26 cellular contexts compared by ENCODE assay signal in the genomic region with DNA sequence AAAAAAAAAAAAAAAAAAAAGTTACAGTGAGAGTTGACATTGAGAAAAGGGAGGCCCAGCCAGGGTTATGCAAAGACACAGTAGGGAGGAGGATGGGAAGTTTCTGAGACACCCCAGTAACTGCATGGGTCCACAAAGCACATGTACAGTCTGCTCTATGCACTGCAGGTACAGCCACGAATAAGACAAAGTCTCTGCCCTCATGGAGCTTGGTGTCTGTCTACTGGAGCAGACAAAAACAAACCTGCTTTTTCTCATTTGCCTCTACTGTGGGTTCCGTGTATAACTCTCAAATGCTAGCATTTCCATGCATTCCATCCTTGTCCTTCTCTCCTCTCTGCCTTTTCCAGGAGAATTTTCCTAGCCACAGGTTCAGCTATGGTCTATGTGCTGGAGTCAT.
DNase-seq lines count a peak whose midpoint lies in the region; ATAC-seq, FAIRE-seq and TF ChIP-seq lines count a peak whose summit lies in the region.
"Had no signal": no experiment of that assay in that cellular context is flagged by ENCODE, and none has a peak within 500 bp of the region (broad histone marks: within the 10 kb centered on the region; RNA-seq: fewer than 3 reads in every experiment).

No MANE protein-coding gene starts in this region.

- H3K4me1 ChIP-seq in BLaER1 treated with 17β-estradiol and CSF1 and Interleukin-3, amounts not matched to agents 10 nM and 100 nM = peaks cover 0 to 34% (median 21%) of the 10 kb centered on the region in 10 experiments; a peak in 12 of 20 replicates
- H3K4me1 ChIP-seq in H1 (replicated peaks in 1 of 4; ENCODE audit: control insufficient read depth in 3 of 4, insufficient read depth in 4 of 4, low read length in 3 of 4) (peaks cover 0 to 2% (median 0%) of the 10 kb centered on the region in 4 experiments; a peak in 4 of 7 replicates), tibial artery (no peaks in the 10 kb centered on the region)
- H3K4me1 ChIP-seq: A549 had no signal

- no peak overlapping the region for H2BK120ac ChIP-seq in H1 (replicated peaks; ENCODE audit: low read depth, low read length)

- H3K27ac ChIP-seq in BLaER1 treated with 17β-estradiol and CSF1 and Interleukin-3, amounts not matched to agents 10 nM and 100 nM = no peak overlapping the region
- H3K27ac ChIP-seq in H1 (ENCODE audit: low read depth, low read length) (no peak overlapping the region), tibial artery (no peak overlapping the region)
- H3K27ac ChIP-seq: A549 had no signal

- H3K23me2 ChIP-seq in H1 (ENCODE audit: low read depth, low read length) = no peaks in the 10 kb centered on the region

- H3K4me3 Mint-ChIP-seq in stimulated activated effector memory CD8-positive, alpha-beta T cell treated with anti-CD3 and anti-CD28 coated beads, Interleukin-12 subunit alpha, Interleukin-12 subunit beta, amount 100 ng/mL, for 72 hours = no peak overlapping the region
- no peak overlapping the region for H3K4me3 Mint-ChIP-seq in Calu3 (ENCODE audit: low read depth, unreplicated experiment)
- H3K4me3 Mint-ChIP-seq: B cell; CD14-positive monocyte; CD4-positive, CD25-positive, alpha-beta regulatory T cell; CD8-positive, alpha-beta memory T cell had no signal

- H4K91ac ChIP-seq in H1 (replicated peaks; ENCODE audit: insufficient read length, low read length) = no peak overlapping the region

- peaks cover 13% of the 10 kb centered on the region for H3K4me1 Mint-ChIP-seq in stimulated activated effector memory CD8-positive, alpha-beta T cell treated with anti-CD3 and anti-CD28 coated beads, Interleukin-12 subunit alpha, Interleukin-12 subunit beta, amount 100 ng/mL, for 72 hours
- H3K4me1 Mint-ChIP-seq in Calu3 (ENCODE audit: low read depth, unreplicated experiment) = no peaks in the 10 kb centered on the region
- H3K4me1 Mint-ChIP-seq: CD14-positive monocyte had no signal

- no peak for ATAC-seq in stimulated activated effector memory CD8-positive, alpha-beta T cell treated with anti-CD3 and anti-CD28 coated beads, Interleukin-12 subunit alpha, Interleukin-12 subunit beta, amount 100 ng/mL, for 72 hours
- ATAC-seq: A549, GM12878 had no signal

- H4K8ac ChIP-seq in H1 (ENCODE audit: extremely low read depth, insufficient read depth, low read length) = no peak overlapping the region

- no peak overlapping the region for H3K4ac ChIP-seq in H1 (replicated peaks; ENCODE audit: insufficient read length, low read depth, low read length)

- peaks cover 3% of the 10 kb centered on the region for H3K9me3 Mint-ChIP-seq in stimulated activated effector memory CD8-positive, alpha-beta T cell treated with anti-CD3 and anti-CD28 coated beads, Interleukin-12 subunit alpha, Interleukin-12 subunit beta, amount 100 ng/mL, for 72 hours
- H3K9me3 Mint-ChIP-seq in Calu3 (ENCODE audit: low read depth, unreplicated experiment) = peaks cover 5% of the 10 kb centered on the region
- H3K9me3 Mint-ChIP-seq: CD8-positive, alpha-beta memory T cell had no signal

- TF ChIP-seq POLR2A in GM12891 (IDR thresholded peaks at IDR 0.05; ENCODE audit: low read depth, low read length) = no peak
- no peak; a peak in 1 of 3 replicates for TF ChIP-seq POLR2A in H1 (IDR thresholded peaks at IDR 0.05; ENCODE audit: control extremely low read depth in 1 of 2, low read depth in 2 of 2, low read length in 2 of 2)

- H2BK12ac ChIP-seq in H1 (ENCODE audit: low read depth, low read length) = no peak overlapping the region

- no TSS peak for BruUV-seq in Calu3 (replicated peaks; lab: Mats Ljungman, UMichigan)

- no peak overlapping the region for H3K9ac ChIP-seq in BLaER1 treated with 17β-estradiol and CSF1 and Interleukin-3, amounts not matched to agents 10 nM and 100 nM
- H3K9ac ChIP-seq in H1 (replicated peaks in 1 of 4; ENCODE audit: extremely low read depth in 1 of 4, low read depth in 3 of 4, low read length in 3 of 4) = no peak overlapping the region

- H3K14ac ChIP-seq in H1 (ENCODE audit: insufficient read length) = no peak overlapping the region

- intact Hi-C loops in Calu3 (cut with micrococcal nuclease; ENCODE audit: unreplicated experiment) (no loop called here), tibial artery (cut with DNase I; ENCODE audit: low total_unique reads) (no loop called here)

- CTCF ChIA-PET in H1 (lab: Charles Lee; ENCODE audit: partially characterized antibody) (no interaction called here), Calu3 (lab: Charles Lee) (no interaction called here)

- FAIRE-seq in GM12891 (lab: Jason Lieb, UNC) (no peak), H1 (lab: Jason Lieb, UNC) (no peak)
- FAIRE-seq: A549, D721Med, GM12878, GM19239 had no signal

- no peak overlapping the region for H2BK5ac ChIP-seq in H1 (ENCODE audit: low read depth, low read length)

- no peak overlapping the region for H3K56ac ChIP-seq in H1 (replicated peaks; ENCODE audit: insufficient read length, low read depth, low read length)

- H3K79me2 ChIP-seq in H1 (ENCODE audit: control insufficient read depth in 1 of 2, insufficient read depth in 2 of 2, low read length in 2 of 2) = no peaks in the 10 kb centered on the region

- H3K27me3 Mint-ChIP-seq in Calu3 (ENCODE audit: unreplicated experiment) = no peaks in the 10 kb centered on the region
- H3K27me3 Mint-ChIP-seq: B cell; CD4-positive, alpha-beta memory T cell; CD8-positive, alpha-beta memory T cell had no signal

- no peak overlapping the region for H4K5ac ChIP-seq in H1 (ENCODE audit: insufficient read length, low read depth, low read length)

- H3K27ac Mint-ChIP-seq in stimulated activated effector memory CD8-positive, alpha-beta T cell treated with anti-CD3 and anti-CD28 coated beads, Interleukin-12 subunit alpha, Interleukin-12 subunit beta, amount 100 ng/mL, for 72 hours = peak overlapping the region; percentile 7
- no peak overlapping the region for H3K27ac Mint-ChIP-seq in Calu3 (ENCODE audit: unreplicated experiment)
- H3K27ac Mint-ChIP-seq: B cell; CD4-positive, alpha-beta memory T cell; CD4-positive, CD25-positive, alpha-beta regulatory T cell had no signal

- no peak overlapping the region for H3K4me3 ChIP-seq in BLaER1 treated with 17β-estradiol and CSF1 and Interleukin-3, amounts not matched to agents 10 nM and 100 nM
- H3K4me3 ChIP-seq in H1 (ENCODE audit: extremely low read depth in 1 of 4, insufficient read depth in 2 of 4, low read depth in 3 of 4, low read length in 4 of 4) = no peak overlapping the region
- no peak overlapping the region for H3K4me3 ChIP-seq in tibial artery
- H3K4me3 ChIP-seq: A549, GM12878 had no signal

- H3K4me2 ChIP-seq in BLaER1 treated with 17β-estradiol and CSF1 and Interleukin-3, amounts not matched to agents 10 nM and 100 nM = peak overlapping the region in 6 of 11 experiments; percentile 31 to 76 (median 57); a peak in 6 of 22 replicates
- H3K4me2 ChIP-seq in H1 (ENCODE audit: insufficient read depth in 1 of 2, low read depth in 2 of 2, low read length in 2 of 2) = no peak overlapping the region
- H3K4me2 ChIP-seq: A549 had no signal

- no peak for DNase-seq in GM12891 (ENCODE audit: insufficient read length, low spot score)
- DNase-seq in H1 (ENCODE audit: low read depth in 1 of 2, low spot score in 2 of 2) = no peak
- no peak for DNase-seq in stimulated activated effector memory CD8-positive, alpha-beta T cell treated with anti-CD3 and anti-CD28 coated beads, Interleukin-12 subunit alpha, Interleukin-12 subunit beta, amount 100 ng/mL, for 72 hours (ENCODE audit: low spot score in 2 of 2)
- DNase-seq in Calu3 = no peak
- no peak for DNase-seq in DMS 273 treated with DMSO at 0.1 percent for 48 hours (lab: John Stamatoyannopoulos, UW)
- no peak for DNase-seq in tibial artery
- DNase-seq: 8988T; AML-193; C1 segment of cervical spinal cord; CD4-positive, alpha-beta memory T cell; CD4-positive, CD25-positive, alpha-beta regulatory T cell; CD8-positive, alpha-beta memory T cell; COR-L47; DMS153; DMS53; DMS79; DND-41; EL; GDM1 had no signal

- peaks cover 23 to 54% (median 44%) of the 10 kb centered on the region in 11 experiments for H3K9me3 ChIP-seq in BLaER1 treated with 17β-estradiol and CSF1 and Interleukin-3, amounts not matched to agents 10 nM and 100 nM (replicated peaks in 1 of 11)
- H3K9me3 ChIP-seq in H1 (ENCODE audit: insufficient read depth in 2 of 2, low read depth in 1 of 2, low read length in 1 of 2) (no peaks in the 10 kb centered on the region; a peak in 1 of 4 replicates), tibial artery (peaks cover 0 to 4% (median 0%) of the 10 kb centered on the region in 3 donors)
- H3K9me3 ChIP-seq: A549 had no signal

- no peaks in the 10 kb centered on the region for H3K79me1 ChIP-seq in H1 (ENCODE audit: low read depth, low read length)

- H2BK15ac ChIP-seq in H1 (ENCODE audit: low read length) = no peak overlapping the region

- H2AFZ ChIP-seq in H1 (ENCODE audit: low read length) = no peak overlapping the region

- 86% methylated on average over 2 of the region's 2 CpGs; no CpG with 5 or more reads in 1 of the 2 experiments for WGBS in H1 (ENCODE audit: extremely low coverage in 1 of 2, insufficient coverage in 1 of 2, insufficient read length in 1 of 2, insufficient replicate concordance in 2 of 2, low coverage in 1 of 2, low lambda C conversion rate in 2 of 2, missing lambda C conversion rate in 1 of 2), 2 experiments

- no peaks in the 10 kb centered on the region; a peak in 1 of 22 replicates for H4K20me1 ChIP-seq in BLaER1 treated with 17β-estradiol and CSF1 and Interleukin-3, amounts not matched to agents 10 nM and 100 nM
- peaks cover 0 to 2% of the 10 kb centered on the region in 2 experiments for H4K20me1 ChIP-seq in H1 (replicated peaks in 1 of 2; ENCODE audit: control insufficient read depth in 1 of 2, insufficient read depth in 2 of 2, low read length in 2 of 2)

- TF ChIP-seq CTCF in H1 (IDR thresholded peaks at IDR 0.05; ENCODE audit: control extremely low read depth in 1 of 3, insufficient read depth in 1 of 3, low read depth in 1 of 3, low read length in 3 of 3) = no peak
- no peak for TF ChIP-seq CTCF in Calu3 (IDR thresholded peaks at IDR 0.05; ENCODE audit: unreplicated experiment)
- TF ChIP-seq CTCF in tibial artery (IDR thresholded peaks at IDR 0.05) = no peak

- no peak overlapping the region for H3K18ac ChIP-seq in H1 (ENCODE audit: extremely low read depth, low read length)

- no peak overlapping the region for H3K23ac ChIP-seq in H1 (ENCODE audit: insufficient read length)

- H2AK5ac ChIP-seq in H1 (ENCODE audit: low read depth, low read length) = no peak overlapping the region

- no peak for TF ChIP-seq RAD21 in H1 (IDR thresholded peaks at IDR 0.05 in 1 of 2, conservative IDR thresholded peaks at IDR 0.05 in 1 of 2; ENCODE audit: low read depth in 2 of 2, low read length in 2 of 2)

- no peak for TF ChIP-seq EP300 in H1 (IDR thresholded peaks at IDR 0.05; ENCODE audit: borderline replicate concordance in 1 of 2, low read depth in 2 of 2, low read length in 2 of 2)

- no peak overlapping the region for H2BK20ac ChIP-seq in H1 (ENCODE audit: low read length)

- POLR2A ChIA-PET in H1 (lab: Charles Lee; ENCODE audit: partially characterized antibody) = no interaction called here

- no peaks in the 10 kb centered on the region for H3K27me3 ChIP-seq in BLaER1 treated with 17β-estradiol and CSF1 and Interleukin-3, amounts not matched to agents 10 nM and 100 nM
- H3K27me3 ChIP-seq in H1 (replicated peaks in 1 of 4; ENCODE audit: control insufficient read depth in 3 of 4, extremely low read depth in 1 of 4, insufficient read depth in 3 of 4, low read length in 3 of 4) (no peaks in the 10 kb centered on the region), tibial artery (no peaks in the 10 kb centered on the region)

- H3K36me3 ChIP-seq in BLaER1 treated with 17β-estradiol and CSF1 and Interleukin-3, amounts not matched to agents 10 nM and 100 nM = peaks cover 47 to 72% (median 62%) of the 10 kb centered on the region in 11 experiments
- H3K36me3 ChIP-seq in H1 (ENCODE audit: control insufficient read depth in 2 of 4, insufficient read depth in 4 of 4, low read length in 3 of 4) (peaks cover 0 to 10% (median 0%) of the 10 kb centered on the region in 4 experiments; a peak in 3 of 8 replicates), tibial artery (peaks cover 13 to 28% (median 21%) of the 10 kb centered on the region in 3 donors)

- peaks cover 20% of the 10 kb centered on the region for H3K36me3 Mint-ChIP-seq in stimulated activated effector memory CD8-positive, alpha-beta T cell treated with anti-CD3 and anti-CD28 coated beads, Interleukin-12 subunit alpha, Interleukin-12 subunit beta, amount 100 ng/mL, for 72 hours
- peaks cover 11% of the 10 kb centered on the region for H3K36me3 Mint-ChIP-seq in Calu3 (ENCODE audit: insufficient read depth, unreplicated experiment)

Comparison
In these comparisons a context has a peak if more than half of its experiments do, and no peak if none do; other contexts are left out.
1. H3K4me2 ChIP-seq: peak in BLaER1 treated with 17β-estradiol and CSF1 and Interleukin-3, amounts not matched to agents 10 nM and 100 nM (6 of 11); none in H1 (0 of 2).